Comparison of ENCODE assay signal across 10 cellular contexts in the genomic region with DNA sequence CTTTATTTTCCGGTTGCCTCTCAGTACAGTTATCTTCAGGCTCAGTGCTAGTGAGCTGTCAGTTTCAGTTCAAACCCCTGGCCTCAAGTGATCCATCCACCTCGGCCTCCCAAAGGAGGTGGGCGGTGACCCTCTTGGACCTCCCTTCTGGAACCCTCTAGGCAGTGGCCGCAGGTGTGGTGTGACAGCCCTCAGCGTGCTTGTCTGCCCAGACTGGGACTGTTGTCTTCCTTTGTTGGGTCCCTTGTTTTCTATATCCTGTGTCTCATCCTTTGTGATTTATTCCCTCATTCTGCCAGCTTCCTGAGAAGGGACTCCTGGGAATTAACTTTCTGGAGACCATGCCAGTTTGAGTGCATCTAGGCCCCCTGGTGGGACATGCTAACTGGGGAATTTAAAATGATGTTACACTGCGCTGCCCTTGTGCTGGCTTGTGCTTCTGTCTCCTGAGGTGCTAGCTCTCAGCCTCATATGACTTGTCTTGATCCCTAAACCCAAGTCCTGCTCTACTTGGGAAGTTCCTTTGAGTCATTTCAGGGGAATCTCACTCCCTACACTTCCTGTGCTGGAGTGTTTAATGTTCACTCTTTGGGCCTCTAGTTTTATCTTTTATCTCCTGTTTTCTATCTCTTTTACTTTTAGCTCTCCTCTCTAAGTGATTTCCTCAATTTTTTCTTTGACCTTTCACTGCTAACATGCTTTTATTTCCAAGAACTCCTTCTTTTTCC. TPM values are rescaled to one million over a fixed set of nuclear protein-coding genes. Genes with fewer than 3 reads are reported as not detected.
DNase-seq lines count a peak whose midpoint lies in the region; ATAC-seq and TF ChIP-seq lines count a peak whose summit lies in the region.
"Had no signal": no experiment of that assay in that cellular context is flagged by ENCODE, and none has a peak within 500 bp of the region (broad histone marks: within the 10 kb centered on the region; RNA-seq: fewer than 3 reads in every experiment).

No MANE protein-coding gene starts in this region.

- intact Hi-C loops in uterus (cut with DNase I; ENCODE audit: low total_unique reads): no loop called here

- H3K4me3 ChIP-seq in uterus: no peak overlapping the region

- POLR2A ChIA-PET in WTC11 (lab: Charles Lee): no interaction called here

- H3K27me3 ChIP-seq in uterus: no peaks in the 10 kb centered on the region

- peak overlapping the region; percentile 42 to 62 for H3K27ac ChIP-seq in uterus

- CTCF ChIA-PET in WTC11 (lab: Charles Lee): interaction anchor here (2.9 kb wide), 1 partner anchor 44 kb away, joined by 8 read pairs; no protein-coding TSS in a partner anchor

- no peaks in the 10 kb centered on the region for H3K9me3 ChIP-seq in uterus

- peak overlapping the region; percentile 67 for H3K27ac Mint-ChIP-seq in stimulated activated naive CD8-positive, alpha-beta T cell treated with anti-CD3 and anti-CD28 coated beads, Interleukin-15, Interleukin-2, amounts not matched to agents 100 ng/mL and 50 ng/mL, for 24 hours
- peak overlapping the region; percentile 90 for H3K27ac Mint-ChIP-seq in WTC11

- no peak for DNase-seq in stimulated activated naive CD8-positive, alpha-beta T cell treated with anti-CD3 and anti-CD28 coated beads, Interleukin-15, Interleukin-2, amounts not matched to agents 100 U/mL and 50 U/mL, for 24 hours
- DNase-seq in WTC11 (ENCODE audit: low spot score) (no peak), foreskin melanocyte (peak; percentile 84), uterus (no peak), HUDEP-2 (lab: John Stamatoyannopoulos, UW; ENCODE audit: unreplicated experiment in 76 of 76) (no peak)
- DNase-seq: effector memory CD4-positive, alpha-beta T cell; NCI-H345 had no signal

- peaks cover 72% of the 10 kb centered on the region for H3K4me1 Mint-ChIP-seq in stimulated activated naive CD8-positive, alpha-beta T cell treated with anti-CD3 and anti-CD28 coated beads, Interleukin-15, Interleukin-2, amounts not matched to agents 100 ng/mL and 50 ng/mL, for 24 hours (ENCODE audit: low read depth)
- peaks cover 47% of the 10 kb centered on the region for H3K4me1 Mint-ChIP-seq in WTC11

- peaks cover 46% of the 10 kb centered on the region for H3K36me3 Mint-ChIP-seq in stimulated activated naive CD8-positive, alpha-beta T cell treated with anti-CD3 and anti-CD28 coated beads, Interleukin-15, Interleukin-2, amounts not matched to agents 100 ng/mL and 50 ng/mL, for 24 hours (ENCODE audit: low read depth)
- peaks cover 21% of the 10 kb centered on the region for H3K36me3 Mint-ChIP-seq in WTC11

- no peaks in the 10 kb centered on the region for H3K27me3 Mint-ChIP-seq in stimulated activated naive CD8-positive, alpha-beta T cell treated with anti-CD3 and anti-CD28 coated beads, Interleukin-15, Interleukin-2, amounts not matched to agents 100 ng/mL and 50 ng/mL, for 24 hours
- H3K27me3 Mint-ChIP-seq in WTC11 (ENCODE audit: low read depth): no peaks in the 10 kb centered on the region; the same call in 1 of the 2 replicates

- TF ChIP-seq POLR2A in uterus (IDR thresholded peaks at IDR 0.05): no peak

- H3K9me3 Mint-ChIP-seq in stimulated activated naive CD8-positive, alpha-beta T cell treated with anti-CD3 and anti-CD28 coated beads, Interleukin-15, Interleukin-2, amounts not matched to agents 100 ng/mL and 50 ng/mL, for 24 hours: no peaks in the 10 kb centered on the region
- H3K9me3 Mint-ChIP-seq in WTC11: peaks cover 6% of the 10 kb centered on the region

- TF ChIP-seq CTCF in WTC11 (IDR thresholded peaks at IDR 0.05) (no peak), uterus (IDR thresholded peaks at IDR 0.05) (no peak)

- no peak for ATAC-seq in stimulated activated naive CD8-positive, alpha-beta T cell treated with anti-CD3 and anti-CD28 coated beads, Interleukin-15, Interleukin-2, amounts not matched to agents 100 U/mL and 50 U/mL, for 24 hours
- no peak for ATAC-seq in WTC11
- no peak for ATAC-seq in HG02970 (IDR thresholded peaks at IDR 0.05; ENCODE audit: low FRiP score, unreplicated experiment)
- no peak for ATAC-seq in GM21526 (IDR thresholded peaks at IDR 0.05; ENCODE audit: low FRiP score, unreplicated experiment)

- H3K4me3 Mint-ChIP-seq in stimulated activated naive CD8-positive, alpha-beta T cell treated with anti-CD3 and anti-CD28 coated beads, Interleukin-15, Interleukin-2, amounts not matched to agents 100 ng/mL and 50 ng/mL, for 24 hours: no peak overlapping the region
- no peak overlapping the region for H3K4me3 Mint-ChIP-seq in WTC11

- peaks cover 5 to 19% of the 10 kb centered on the region in 2 donors for H3K4me1 ChIP-seq in uterus

- H3K36me3 ChIP-seq in uterus: no peaks in the 10 kb centered on the region

TF ChIP-seq in WTC11, 78 proteins besides CTCF, POLR2A, EP300 and RAD21:
- no peak for TF ChIP-seq EMX1 (CRISPR knock-in tag; IDR thresholded peaks at IDR 0.05)
- TF ChIP-seq ZNF263 (CRISPR knock-in tag; IDR thresholded peaks at IDR 0.05; ENCODE audit: low read depth): no peak
- no peak for TF ChIP-seq ELF4 (CRISPR knock-in tag; IDR thresholded peaks at IDR 0.05; ENCODE audit: low read depth)
- TF ChIP-seq TCF7 (CRISPR knock-in tag; IDR thresholded peaks at IDR 0.05; ENCODE audit: low read depth): no peak
- no peak for TF ChIP-seq KAT7 (CRISPR knock-in tag; IDR thresholded peaks at IDR 0.05; ENCODE audit: borderline replicate concordance)
TF ChIP-seq in WTC11: peak in this region for 0.

RNA-seq across cellular contexts. Expression of a gene that starts 19.4 kb away (rescaled TPM):
- total RNA-seq in WTC11 (2021) (60.9 to 67.7 TPM (median 62.6 TPM) in 3 replicates), uterus (100 to 1,000 TPM in 1 of 4 donors, 10 to 100 TPM in 3; 16.5 to 110 (median 38.6) TPM)

RNA-seq across cellular contexts. Expression of a gene that starts 31.2 kb away (rescaled TPM):
- total RNA-seq in WTC11 (2021) (9.9 to 15.7 TPM (median 12.1 TPM) in 3 replicates), uterus (10 to 100 TPM; 14.1 to 73.8 (median 42.7) TPM)
